Comparison of ENCODE assay signal across 24 cellular contexts in the genomic region with DNA sequence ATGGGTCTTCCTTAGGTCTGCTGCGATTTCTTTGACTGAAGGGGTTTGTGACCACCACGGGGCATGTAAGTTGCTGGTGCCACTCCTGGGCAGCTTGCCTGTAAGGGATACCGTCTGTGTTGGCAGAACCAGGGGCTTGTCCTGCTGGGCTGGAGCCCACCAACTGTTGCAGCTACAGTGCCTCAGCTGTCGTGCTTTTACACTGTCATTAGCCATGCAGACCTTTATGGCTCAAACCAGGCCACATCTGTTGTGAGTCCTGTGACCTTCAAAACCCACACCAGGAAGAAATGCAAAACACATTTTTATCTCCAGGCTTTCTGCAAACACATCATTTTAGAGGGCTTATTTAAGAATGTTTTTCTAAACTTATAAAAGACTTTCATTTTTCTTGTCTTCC.
DNase-seq lines count a peak whose midpoint lies in the region; TF ChIP-seq lines count a peak whose summit lies in the region.
"Had no signal": no experiment of that assay in that cellular context is flagged by ENCODE, and none has a peak within 500 bp of the region (broad histone marks: within the 10 kb centered on the region; RNA-seq: fewer than 3 reads in every experiment).

No MANE protein-coding gene starts in this region.

- H3K4me1 Mint-ChIP-seq in progenitor cell of endocrine pancreas (ENCODE audit: low read depth), result peaks cover 43% of the 10 kb centered on the region
- H3K4me1 Mint-ChIP-seq: activated B cell treated with CpG ODN at 0.5 μM for 24 hours; activated CD4-positive, alpha-beta memory T cell treated with anti-CD3 and anti-CD28 coated beads, Interleukin-2, amount 10 ng/mL, durations not matched to agents 7 days and 5 days; CD14-positive monocyte had no signal

- no peaks in the 10 kb centered on the region for H3K27me3 Mint-ChIP-seq in progenitor cell of endocrine pancreas
- H3K27me3 Mint-ChIP-seq: activated B cell treated with CpG ODN at 0.5 μM for 24 hours; activated CD4-positive, alpha-beta memory T cell treated with anti-CD3 and anti-CD28 coated beads, Interleukin-2, amount 10 ng/mL, durations not matched to agents 7 days and 5 days; IgD-negative memory B cell had no signal

- no peaks in the 10 kb centered on the region for H3K36me3 Mint-ChIP-seq in progenitor cell of endocrine pancreas (ENCODE audit: insufficient read depth)
- H3K36me3 Mint-ChIP-seq: CD14-positive monocyte, mesothelial cell of epicardium had no signal

- H3K4me3 Mint-ChIP-seq in progenitor cell of endocrine pancreas (ENCODE audit: low read depth), result peak overlapping the region; percentile 12
- H3K4me3 Mint-ChIP-seq: activated B cell treated with CpG ODN at 0.5 μM for 24 hours; activated CD4-positive, alpha-beta memory T cell treated with anti-CD3 and anti-CD28 coated beads, Interleukin-2, amount 10 ng/mL, durations not matched to agents 7 days and 5 days; CD14-positive monocyte; IgD-negative memory B cell; mesothelial cell of epicardium; T-helper 2 cell treated with Interferon-gamma antibody and Interleukin-4, amounts not matched to agents 5 μg/mL and 100 μg/mL, for 36 hours had no signal

- H3K4me3 ChIP-seq in AG10803 (ENCODE audit: low read length), result no peak overlapping the region
- H3K4me3 ChIP-seq in foreskin fibroblast (ENCODE audit: low read depth in 1 of 2, low read length in 2 of 2), result no peak overlapping the region
- H3K4me3 ChIP-seq: gastroesophageal sphincter, MG63, suprapubic skin, uterus had no signal

- peak overlapping the region; percentile 34 for H3K27ac Mint-ChIP-seq in progenitor cell of endocrine pancreas
- H3K27ac Mint-ChIP-seq: activated B cell treated with CpG ODN at 0.5 μM for 24 hours; activated CD4-positive, alpha-beta memory T cell treated with anti-CD3 and anti-CD28 coated beads, Interleukin-2, amount 10 ng/mL, durations not matched to agents 7 days and 5 days; CD14-positive monocyte; IgD-negative memory B cell; mesothelial cell of epicardium; T-helper 2 cell treated with Interferon-gamma antibody and Interleukin-4, amounts not matched to agents 5 μg/mL and 100 μg/mL, for 36 hours had no signal

- TF ChIP-seq CTCF in AG10803 (conservative IDR thresholded peaks at IDR 0.05; ENCODE audit: low read length), result no peak
- no peak for TF ChIP-seq CTCF in foreskin fibroblast (IDR thresholded peaks at IDR 0.05; ENCODE audit: low read depth, low read length)
- no peak for TF ChIP-seq CTCF in progenitor cell of endocrine pancreas (IDR thresholded peaks at IDR 0.05; ENCODE audit: unreplicated experiment)

- peak; percentile 24 for DNase-seq in AG10803 (ENCODE audit: low read depth)
- peak; percentile 36 for DNase-seq in NCI-H524 treated with DMSO at 0.1 percent for 48 hours (lab: John Stamatoyannopoulos, UW)
- DNase-seq in foreskin fibroblast, result peak; percentile 2 to 23
- DNase-seq in progenitor cell of endocrine pancreas (ENCODE audit: low spot score, unreplicated experiment), result no peak
- DNase-seq in T-helper 1 cell, result no peak
- no peak for DNase-seq in NCI-H1436 (lab: John Stamatoyannopoulos, UW)
- DNase-seq in amniotic stem cell (lab: John Stamatoyannopoulos, UW), result no peak
- no peak for DNase-seq in HT-29 (ENCODE audit: low spot score)
- DNase-seq: activated B cell treated with CpG ODN at 0.5 μM for 24 hours; activated CD4-positive, alpha-beta memory T cell treated with anti-CD3 and anti-CD28 coated beads, Interleukin-2, amount 10 ng/mL, durations not matched to agents 7 days and 5 days; activated T-cell treated with anti-CD3 and anti-CD28 coated beads for 4 hours; central memory CD4-positive, alpha-beta T cell; kidney glomerular epithelial cell; MG63; NCI-H1417 treated with DMSO at 0.1 percent for 48 hours; NCI-H774; SK-N-SH; uterus had no signal

- H3K9me3 Mint-ChIP-seq in progenitor cell of endocrine pancreas (ENCODE audit: low read depth), result no peaks in the 10 kb centered on the region
- H3K9me3 Mint-ChIP-seq: activated B cell treated with CpG ODN at 0.5 μM for 24 hours; mesothelial cell of epicardium; T-helper 2 cell treated with Interferon-gamma antibody and Interleukin-4, amounts not matched to agents 5 μg/mL and 100 μg/mL, for 36 hours had no signal

Comparison
In these comparisons a context has a peak if more than half of its experiments do, and no peak if none do; other contexts are left out.
1. DNase-seq: peak in AG10803 (single experiment), NCI-H524 treated with DMSO at 0.1 percent for 48 hours (single experiment) and foreskin fibroblast (2 of 2); none in progenitor cell of endocrine pancreas (single experiment), T-helper 1 cell (0 of 5), NCI-H1436 (single experiment), amniotic stem cell (single experiment) and HT-29 (single experiment).